Comparison of ENCODE assay signal across 20 cellular contexts in genomic region chr5:113189291-113189690, GRCh38.
A peak's percentile ranks its signal among the peaks of the same experiment; 100 is the strongest.
DNase-seq lines count a peak whose midpoint lies in the region; ATAC-seq, FAIRE-seq and TF ChIP-seq lines count a peak whose summit lies in the region.
"Had no signal": no experiment of that assay in that cellular context is flagged by ENCODE, and none has a peak within 500 bp of the region (broad histone marks: within the 10 kb centered on the region; RNA-seq: fewer than 3 reads in every experiment).

No MANE protein-coding gene starts in this region.

- WGBS in endodermal cell (ENCODE audit: insufficient coverage in 1 of 2, insufficient read length in 1 of 2), 2 experiments, result 95 to 97% methylated on average over 2 to 3 of the region's 3 CpGs
- 75% methylated on average over 3 of the region's 3 CpGs for WGBS in HepG2 (ENCODE audit: low lambda C conversion rate)

- H3K4me2 ChIP-seq in HepG2 (ENCODE audit: low read depth, low read length), result no peak overlapping the region
- H3K4me2 ChIP-seq: BLaER1 had no signal

- TF ChIP-seq EP300 in HepG2 (IDR thresholded peaks at IDR 0.05; ENCODE audit: low read depth in 2 of 2, low read length in 2 of 2) (no peak), HepG2 (CRISPR knock-in tag; IDR thresholded peaks at IDR 0.05; ENCODE audit: borderline replicate concordance) (no peak)

- POLR2A ChIA-PET in WTC11 (lab: Charles Lee), result interaction anchor here (0.8 kb wide), 1 partner anchor 13 kb away, joined by 3 read pairs; no protein-coding TSS in a partner anchor
- POLR2A ChIA-PET in HepG2 (lab: Yijun Ruan, JAX), result no interaction called here

- H3K79me2 ChIP-seq in HepG2 (ENCODE audit: insufficient read depth, low read length), result no peaks in the 10 kb centered on the region

- no peak overlapping the region for H2AFZ ChIP-seq in HepG2 (ENCODE audit: low read length)

- H3K9ac ChIP-seq in endodermal cell (ENCODE audit: extremely low read depth, low read length, poor library complexity, severe bottlenecking) (no peak overlapping the region), HepG2 (ENCODE audit: insufficient read depth, low read depth, low read length) (no peak overlapping the region)
- H3K9ac ChIP-seq: BLaER1 had no signal

- H3K36me3 ChIP-seq in endodermal cell (ENCODE audit: control insufficient read depth, insufficient read depth, low read length) (peaks cover 79% of the 10 kb centered on the region), HepG2 (replicated peaks in 1 of 2; ENCODE audit: control insufficient read depth in 1 of 2, insufficient read depth in 2 of 2, low read length in 2 of 2) (no peaks in the 10 kb centered on the region), gastrocnemius medialis (no peaks in the 10 kb centered on the region)
- H3K36me3 ChIP-seq: BLaER1 had no signal

- no TSS peak for BruUV-seq in HepG2 (replicated peaks; lab: Mats Ljungman, UMichigan)

- intact Hi-C loops in HepG2 (cut with micrococcal nuclease; ENCODE audit: unreplicated experiment), result no loop called here
- intact Hi-C loops in gastrocnemius medialis (cut with DNase I; ENCODE audit: low total_unique reads), result no loop called here

- H3K27ac ChIP-seq in endodermal cell (ENCODE audit: low read depth, low read length), result no peak overlapping the region
- H3K27ac ChIP-seq in HepG2 (ENCODE audit: extremely low read length, insufficient read depth, low read length), result no peak overlapping the region
- no peak overlapping the region for H3K27ac ChIP-seq in gastrocnemius medialis
- H3K27ac ChIP-seq: BLaER1, C4-2B had no signal

- CTCF ChIA-PET in WTC11 (lab: Charles Lee), result no interaction called here
- CTCF ChIA-PET in HepG2 (lab: Yijun Ruan, JAX; ENCODE audit: low intra/inter-chr PET ratio, low total read pairs), result no interaction called here

- peaks cover 29% of the 10 kb centered on the region for H3K9me3 Mint-ChIP-seq in WTC11
- H3K9me3 Mint-ChIP-seq in endodermal cell, result no peaks in the 10 kb centered on the region

- in situ Hi-C loops in HepG2 (cut with HindIII; ENCODE audit: extremely low pct_ligation_motif_present, low pct_unique_long_range_greater_than_20kb) (no loop called here), gastrocnemius medialis (cut with MboI; ENCODE audit: low sequenced_read_pairs in 4 of 4) (no loop called here)

- TF ChIP-seq CTCF in WTC11 (IDR thresholded peaks at IDR 0.05) (no peak), endodermal cell (conservative IDR thresholded peaks at IDR 0.05) (no peak), HepG2 (CRISPR knock-in tag; IDR thresholded peaks at IDR 0.05) (no peak), gastrocnemius medialis (IDR thresholded peaks at IDR 0.05 in 4 of 5, conservative IDR thresholded peaks at IDR 0.05 in 1 of 5) (no peak)

- H3K4me1 ChIP-seq in endodermal cell (ENCODE audit: control insufficient read depth, insufficient read depth, low read length) (peaks cover 20% of the 10 kb centered on the region), HepG2 (ENCODE audit: insufficient read depth, low read length) (peaks cover 7% of the 10 kb centered on the region), gastrocnemius medialis (peaks cover 0 to 8% of the 10 kb centered on the region in 2 donors)
- H3K4me1 ChIP-seq: BLaER1, Caco-2 had no signal

- no peak overlapping the region for H3K4me3 ChIP-seq in endodermal cell (ENCODE audit: low read length)
- H3K4me3 ChIP-seq in HepG2 (replicated peaks in 1 of 3; ENCODE audit: insufficient read depth in 1 of 3, low read depth in 2 of 3, low read length in 3 of 3), result no peak overlapping the region
- no peak overlapping the region for H3K4me3 ChIP-seq in gastrocnemius medialis
- H3K4me3 ChIP-seq: BLaER1 had no signal

- no peak for TF ChIP-seq POLR2A in HepG2 (IDR thresholded peaks at IDR 0.05; ENCODE audit: insufficient read depth in 1 of 2, low read depth in 2 of 2, low read length in 2 of 2)
- TF ChIP-seq POLR2A in gastrocnemius medialis (IDR thresholded peaks at IDR 0.05), result no peak

- H4K20me1 ChIP-seq in HepG2 (ENCODE audit: insufficient read depth, low read length), result no peaks in the 10 kb centered on the region
- H4K20me1 ChIP-seq: BLaER1 had no signal

- H3K4me1 Mint-ChIP-seq in WTC11, result peaks cover 29% of the 10 kb centered on the region
- H3K4me1 Mint-ChIP-seq in endodermal cell, result peaks cover 58% of the 10 kb centered on the region

- peaks cover 17% of the 10 kb centered on the region for H3K9me3 ChIP-seq in endodermal cell (ENCODE audit: control insufficient read depth, low read length)
- H3K9me3 ChIP-seq in HepG2 (ENCODE audit: low read length), result peaks cover 6% of the 10 kb centered on the region
- H3K9me3 ChIP-seq in gastrocnemius medialis, result no peaks in the 10 kb centered on the region

- no peak for ATAC-seq in WTC11
- no peak for ATAC-seq in HepG2
- ATAC-seq in gastrocnemius medialis, result no peak
- ATAC-seq: CD8-positive, alpha-beta T cell had no signal

- H3K36me3 Mint-ChIP-seq in WTC11 (peaks cover 22% of the 10 kb centered on the region), endodermal cell (ENCODE audit: low read depth) (peaks cover 65% of the 10 kb centered on the region)
- H3K36me3 Mint-ChIP-seq: CD4-positive, CD25-positive, alpha-beta regulatory T cell; CD8-positive, alpha-beta T cell had no signal

- no peak for DNase-seq in WTC11 (ENCODE audit: low spot score)
- DNase-seq in endodermal cell, result no peak
- no peak for DNase-seq in HepG2 (ENCODE audit: low spot score)
- no peak for DNase-seq in gastrocnemius medialis
- DNase-seq in NCI-H526 treated with DMSO at 0.1 percent for 48 hours (lab: John Stamatoyannopoulos, UW), result no peak
- no peak for DNase-seq in NOMO-1 treated with dmso at 0.1 percent for 144 hours (lab: John Stamatoyannopoulos, UW; ENCODE audit: unreplicated experiment)
- DNase-seq in occipital lobe (lab: John Stamatoyannopoulos, UW), result no peak
- DNase-seq: Caco-2; CD4-positive, CD25-positive, alpha-beta regulatory T cell; CD8-positive, alpha-beta T cell; DMS153; DND-41; GOT3; H7; HCEC 1CT had no signal

- no peak overlapping the region for H3K27ac Mint-ChIP-seq in WTC11
- H3K27ac Mint-ChIP-seq in endodermal cell, result peak overlapping the region; percentile 35
- H3K27ac Mint-ChIP-seq: B cell; CD4-positive, CD25-positive, alpha-beta regulatory T cell had no signal

- H3K4me3 Mint-ChIP-seq in WTC11 (no peak overlapping the region), endodermal cell (no peak overlapping the region)
- H3K4me3 Mint-ChIP-seq: B cell; CD4-positive, CD25-positive, alpha-beta regulatory T cell; CD8-positive, alpha-beta T cell had no signal

- no peaks in the 10 kb centered on the region for H3K27me3 Mint-ChIP-seq in WTC11 (ENCODE audit: low read depth)
- H3K27me3 Mint-ChIP-seq in endodermal cell (ENCODE audit: insufficient read depth), result no peaks in the 10 kb centered on the region
- H3K27me3 Mint-ChIP-seq: CD4-positive, CD25-positive, alpha-beta regulatory T cell had no signal

- TF ChIP-seq RAD21 in HepG2 (CRISPR knock-in tag; IDR thresholded peaks at IDR 0.05), result no peak

- H3K27me3 ChIP-seq in endodermal cell (ENCODE audit: control insufficient read depth, insufficient read depth, low read length, poor library complexity, severe bottlenecking) (no peaks in the 10 kb centered on the region), HepG2 (ENCODE audit: control insufficient read depth in 1 of 2, insufficient read depth in 2 of 2, low read length in 2 of 2) (no peaks in the 10 kb centered on the region), gastrocnemius medialis (no peaks in the 10 kb centered on the region)
- H3K27me3 ChIP-seq: BLaER1 had no signal

- no peak for FAIRE-seq in HepG2 (lab: Jason Lieb, UNC)
- FAIRE-seq: G401.6, GM12892 had no signal

TF ChIP-seq in WTC11, 78 proteins besides CTCF, POLR2A, EP300 and RAD21:
- TF ChIP-seq, protein P1, sequence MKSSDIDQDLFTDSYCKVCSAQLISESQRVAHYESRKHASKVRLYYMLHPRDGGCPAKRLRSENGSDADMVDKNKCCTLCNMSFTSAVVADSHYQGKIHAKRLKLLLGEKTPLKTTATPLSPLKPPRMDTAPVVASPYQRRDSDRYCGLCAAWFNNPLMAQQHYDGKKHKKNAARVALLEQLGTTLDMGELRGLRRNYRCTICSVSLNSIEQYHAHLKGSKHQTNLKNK (CRISPR knock-in tag; IDR thresholded peaks at IDR 0.05), result no peak
- TF ChIP-seq GTF2I (CRISPR knock-in tag; conservative IDR thresholded peaks at IDR 0.05), result 0 out of 2 replicates have a peak, but pooled peaks have one; percentile 25

TF ChIP-seq in HepG2, 621 proteins besides CTCF, POLR2A, EP300 and RAD21:
- TF ChIP-seq ZNF629 (CRISPR knock-in tag; conservative IDR thresholded peaks at IDR 0.05), result peak; percentile 76
- TF ChIP-seq, protein P2, sequence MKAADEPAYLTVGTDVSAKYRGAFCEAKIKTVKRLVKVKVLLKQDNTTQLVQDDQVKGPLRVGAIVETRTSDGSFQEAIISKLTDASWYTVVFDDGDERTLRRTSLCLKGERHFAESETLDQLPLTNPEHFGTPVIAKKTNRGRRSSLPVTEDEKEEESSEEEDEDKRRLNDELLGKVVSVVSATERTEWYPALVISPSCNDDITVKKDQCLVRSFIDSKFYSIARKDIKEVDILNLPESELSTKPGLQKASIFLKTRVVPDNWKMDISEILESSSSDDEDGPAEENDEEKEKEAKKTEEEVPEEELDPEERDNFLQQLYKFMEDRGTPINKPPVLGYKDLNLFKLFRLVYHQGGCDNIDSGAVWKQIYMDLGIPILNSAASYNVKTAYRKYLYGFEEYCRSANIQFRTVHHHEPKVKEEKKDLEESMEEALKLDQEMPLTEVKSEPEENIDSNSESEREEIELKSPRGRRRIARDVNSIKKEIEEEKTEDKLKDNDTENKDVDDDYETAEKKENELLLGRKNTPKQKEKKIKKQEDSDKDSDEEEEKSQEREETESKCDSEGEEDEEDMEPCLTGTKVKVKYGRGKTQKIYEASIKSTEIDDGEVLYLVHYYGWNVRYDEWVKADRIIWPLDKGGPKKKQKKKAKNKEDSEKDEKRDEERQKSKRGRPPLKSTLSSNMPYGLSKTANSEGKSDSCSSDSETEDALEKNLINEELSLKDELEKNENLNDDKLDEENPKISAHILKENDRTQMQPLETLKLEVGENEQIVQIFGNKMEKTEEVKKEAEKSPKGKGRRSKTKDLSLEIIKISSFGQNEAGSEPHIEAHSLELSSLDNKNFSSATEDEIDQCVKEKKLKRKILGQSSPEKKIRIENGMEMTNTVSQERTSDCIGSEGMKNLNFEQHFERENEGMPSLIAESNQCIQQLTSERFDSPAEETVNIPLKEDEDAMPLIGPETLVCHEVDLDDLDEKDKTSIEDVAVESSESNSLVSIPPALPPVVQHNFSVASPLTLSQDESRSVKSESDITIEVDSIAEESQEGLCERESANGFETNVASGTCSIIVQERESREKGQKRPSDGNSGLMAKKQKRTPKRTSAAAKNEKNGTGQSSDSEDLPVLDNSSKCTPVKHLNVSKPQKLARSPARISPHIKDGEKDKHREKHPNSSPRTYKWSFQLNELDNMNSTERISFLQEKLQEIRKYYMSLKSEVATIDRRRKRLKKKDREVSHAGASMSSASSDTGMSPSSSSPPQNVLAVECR (CRISPR knock-in tag; IDR thresholded peaks at IDR 0.05; ENCODE audit: borderline replicate concordance), result no peak
